ENCODE assay signal across 19 cellular contexts in genomic region chr12:65598688-65599087, GRCh38.
"Had no signal": no experiment of that assay in that cellular context is flagged by ENCODE, and none has a peak within 500 bp of the region (broad histone marks: within the 10 kb centered on the region; RNA-seq: fewer than 3 reads in every experiment).

No MANE protein-coding gene starts in this region.

- H3K9me3 ChIP-seq: esophagus squamous epithelium, gastroesophageal sphincter, neutrophil, right atrium auricular region, sigmoid colon, stomach, thoracic aorta had no signal

- H3K36me3 Mint-ChIP-seq: naive thymus-derived CD8-positive, alpha-beta T cell had no signal

- H3K4me3 ChIP-seq: esophagus squamous epithelium, gastroesophageal sphincter, right atrium auricular region, sigmoid colon, skin epidermis, stomach, thoracic aorta had no signal

- H3K27me3 ChIP-seq: right atrium auricular region had no signal

- H3K27ac Mint-ChIP-seq: dendritic cell treated with granulocyte-macrophage colony-stimulating factor and Interleukin-4, amounts not matched to agents 40 ng/mL and 50 ng/mL, for 4 days; effector memory CD8-positive, alpha-beta T cell; naive thymus-derived CD8-positive, alpha-beta T cell had no signal

- DNase-seq: effector memory CD8-positive, alpha-beta T cell; esophagus squamous epithelium; foreskin fibroblast; glutamatergic neuron; kidney glomerular epithelial cell; naive thymus-derived CD8-positive, alpha-beta T cell; posterior cingulate gyrus; sigmoid colon; stimulated activated CD4-positive, alpha-beta T cell treated with anti-CD3 and anti-CD28 coated beads, Interleukin-12 subunit alpha, Interleukin-12 subunit beta, amount 100 ng/mL, for 4 hours; stimulated activated naive CD4-positive, alpha-beta T cell; stomach; substantia nigra; trophoblast cell had no signal

- ATAC-seq: effector memory CD8-positive, alpha-beta T cell; gastroesophageal sphincter; naive thymus-derived CD8-positive, alpha-beta T cell had no signal

- H3K4me3 Mint-ChIP-seq: dendritic cell treated with granulocyte-macrophage colony-stimulating factor and Interleukin-4, amounts not matched to agents 40 ng/mL and 50 ng/mL, for 4 days; effector memory CD8-positive, alpha-beta T cell; naive thymus-derived CD8-positive, alpha-beta T cell had no signal

- H3K36me3 ChIP-seq: esophagus squamous epithelium, gastroesophageal sphincter, neutrophil, right atrium auricular region, sigmoid colon, stomach, thoracic aorta had no signal

- H3K9me3 Mint-ChIP-seq: dendritic cell treated with granulocyte-macrophage colony-stimulating factor and Interleukin-4, amounts not matched to agents 40 ng/mL and 50 ng/mL, for 4 days; effector memory CD8-positive, alpha-beta T cell; naive thymus-derived CD8-positive, alpha-beta T cell had no signal

- H3K27ac ChIP-seq: esophagus squamous epithelium, gastroesophageal sphincter, neutrophil, right atrium auricular region, sigmoid colon, skin epidermis, stomach, thoracic aorta had no signal
